In genomic region chr2:38748857-38749804, GRCh38 we compare ENCODE assay signal across 9 cellular contexts. TPM values are rescaled to one million over a fixed set of nuclear protein-coding genes. Genes with fewer than 3 reads are reported as not detected.
DNase-seq lines count a peak whose midpoint lies in the region; ATAC-seq and TF ChIP-seq lines count a peak whose summit lies in the region.
"Had no signal": no experiment of that assay in that cellular context is flagged by ENCODE, and none has a peak within 500 bp of the region (broad histone marks: within the 10 kb centered on the region; RNA-seq: fewer than 3 reads in every experiment).

No MANE protein-coding gene starts in this region.

- 45 to 55% methylated on average over 27 of the region's 27 CpGs for WGBS in testis, 2 donors

- intact Hi-C loops in testis (cut with DNase I; ENCODE audit: low total_unique reads), result no loop called here

- peaks cover 6% of the 10 kb centered on the region for H3K4me1 ChIP-seq in iPS-20b (ENCODE audit: insufficient read depth, low read length)
- H3K4me1 ChIP-seq in testis, result peaks cover 28% of the 10 kb centered on the region

- H3K27me3 Mint-ChIP-seq in activated CD8-positive, alpha-beta memory T cell treated with anti-CD3 and anti-CD28 coated beads, Interleukin-2, amount 10 ng/mL, durations not matched to agents 7 days and 5 days, result peaks cover 3% of the 10 kb centered on the region
- H3K27me3 Mint-ChIP-seq in activated CD8-positive, alpha-beta T cell treated with anti-CD3 and anti-CD28 coated beads, Interleukin-2, amount 10 ng/mL, durations not matched to agents 7 days and 5 days (ENCODE audit: low read depth), result no peaks in the 10 kb centered on the region

- no peaks in the 10 kb centered on the region for H3K9me3 ChIP-seq in iPS-20b (ENCODE audit: insufficient read depth, low read depth, low read length)
- H3K9me3 ChIP-seq in testis, result no peaks in the 10 kb centered on the region

- peak; percentile 52 for DNase-seq in activated CD8-positive, alpha-beta memory T cell treated with anti-CD3 and anti-CD28 coated beads, Interleukin-2, amount 10 ng/mL, durations not matched to agents 7 days and 5 days
- no peak for DNase-seq in activated CD8-positive, alpha-beta memory T cell treated with anti-CD3 and anti-CD28 coated beads for 24 hours
- no peak for DNase-seq in activated CD8-positive, alpha-beta T cell treated with anti-CD3 and anti-CD28 coated beads, Interleukin-2, amount 10 ng/mL, durations not matched to agents 7 days and 5 days
- DNase-seq in testis (no peak), NCI-H2171 treated with DMSO at 0.1 percent for 48 hours (lab: John Stamatoyannopoulos, UW) (no peak), amniotic stem cell (lab: John Stamatoyannopoulos, UW) (no peak)
- DNase-seq in stimulated activated CD4-positive, alpha-beta T cell treated with anti-CD3 and anti-CD28 coated beads, Interleukin-4, amount 100 ng/mL, for 1 hour, result no peak
- DNase-seq: NCI-H2029 treated with DMSO at 0.1 percent for 48 hours had no signal

- H3K27me3 ChIP-seq in iPS-20b (ENCODE audit: insufficient read depth, low read length) (no peaks in the 10 kb centered on the region), testis (no peaks in the 10 kb centered on the region)

- peaks cover 65% of the 10 kb centered on the region for H3K36me3 ChIP-seq in iPS-20b (ENCODE audit: insufficient read depth, low read depth, low read length)
- H3K36me3 ChIP-seq in testis (ENCODE audit: low read depth, missing control alignments), result no peaks in the 10 kb centered on the region

- no peak for ATAC-seq in activated CD8-positive, alpha-beta memory T cell treated with anti-CD3 and anti-CD28 coated beads, Interleukin-2, amount 10 ng/mL, durations not matched to agents 7 days and 5 days
- no peak for ATAC-seq in activated CD8-positive, alpha-beta T cell treated with anti-CD3 and anti-CD28 coated beads, Interleukin-2, amount 10 ng/mL, durations not matched to agents 7 days and 5 days

- peaks cover 68% of the 10 kb centered on the region for H3K36me3 Mint-ChIP-seq in activated CD8-positive, alpha-beta memory T cell treated with anti-CD3 and anti-CD28 coated beads, Interleukin-2, amount 10 ng/mL, durations not matched to agents 7 days and 5 days
- H3K36me3 Mint-ChIP-seq in activated CD8-positive, alpha-beta T cell treated with anti-CD3 and anti-CD28 coated beads, Interleukin-2, amount 10 ng/mL, durations not matched to agents 7 days and 5 days (ENCODE audit: low read depth), result peaks cover 66% of the 10 kb centered on the region

- no peak for TF ChIP-seq CTCF in testis (IDR thresholded peaks at IDR 0.05)

- CTCF ChIA-PET in activated CD8-positive, alpha-beta memory T cell treated with anti-CD3 and anti-CD28 coated beads, Interleukin-2, amount 10 ng/mL, durations not matched to agents 7 days and 5 days (lab: Charles Lee), result interaction anchor here (1.6 to 4.4 kb wide), 3 partner anchors 11 to 167 kb away, joined by 4 to 28 read pairs (median 5); partner anchors contain the start of gene HNRNPLL
- CTCF ChIA-PET in activated CD8-positive, alpha-beta T cell treated with anti-CD3 and anti-CD28 coated beads, Interleukin-2, amount 10 ng/mL, durations not matched to agents 7 days and 5 days (lab: Charles Lee), result interaction anchor here (0.6 to 1.2 kb wide), 4 partner anchors 9 to 480 kb away, joined by 3 read pairs; no protein-coding TSS in a partner anchor

- no peak for TF ChIP-seq POLR2A in testis (IDR thresholded peaks at IDR 0.05)

- peak overlapping the region; percentile 99 for H3K9ac ChIP-seq in iPS-20b (ENCODE audit: low read depth, low read length)

- peak overlapping the region; percentile 100 for H3K27ac Mint-ChIP-seq in activated CD8-positive, alpha-beta memory T cell treated with anti-CD3 and anti-CD28 coated beads, Interleukin-2, amount 10 ng/mL, durations not matched to agents 7 days and 5 days
- peak overlapping the region; percentile 98 for H3K27ac Mint-ChIP-seq in activated CD8-positive, alpha-beta T cell treated with anti-CD3 and anti-CD28 coated beads, Interleukin-2, amount 10 ng/mL, durations not matched to agents 7 days and 5 days

- H3K4me3 Mint-ChIP-seq in activated CD8-positive, alpha-beta memory T cell treated with anti-CD3 and anti-CD28 coated beads, Interleukin-2, amount 10 ng/mL, durations not matched to agents 7 days and 5 days, result peak overlapping the region; percentile 94
- peak overlapping the region; percentile 93 for H3K4me3 Mint-ChIP-seq in activated CD8-positive, alpha-beta T cell treated with anti-CD3 and anti-CD28 coated beads, Interleukin-2, amount 10 ng/mL, durations not matched to agents 7 days and 5 days

- H3K27ac ChIP-seq in iPS-20b (ENCODE audit: low read length), result no peak overlapping the region
- peak overlapping the region in 1 of 2 donors; percentile 9 for H3K27ac ChIP-seq in testis

- POLR2A ChIA-PET in activated CD8-positive, alpha-beta T cell treated with anti-CD3 and anti-CD28 coated beads, Interleukin-2, amount 10 ng/mL, durations not matched to agents 7 days and 5 days (lab: Charles Lee), result interaction anchor here (1.3 to 6.4 kb wide), 5 partner anchors 11 to 192 kb away, joined by 3 to 85 read pairs (median 35); partner anchors contain the start of genes GALM and HNRNPLL

- H3K4me1 Mint-ChIP-seq in activated CD8-positive, alpha-beta memory T cell treated with anti-CD3 and anti-CD28 coated beads, Interleukin-2, amount 10 ng/mL, durations not matched to agents 7 days and 5 days, result peaks cover 65% of the 10 kb centered on the region
- peaks cover 67% of the 10 kb centered on the region for H3K4me1 Mint-ChIP-seq in activated CD8-positive, alpha-beta T cell treated with anti-CD3 and anti-CD28 coated beads, Interleukin-2, amount 10 ng/mL, durations not matched to agents 7 days and 5 days (ENCODE audit: low read depth)

- H3K4me3 ChIP-seq in iPS-20b (ENCODE audit: low read length), result peak overlapping the region; percentile 92
- H3K4me3 ChIP-seq in testis, result peak overlapping the region; percentile 86 to 88

- no peaks in the 10 kb centered on the region for H3K9me3 Mint-ChIP-seq in activated CD8-positive, alpha-beta memory T cell treated with anti-CD3 and anti-CD28 coated beads, Interleukin-2, amount 10 ng/mL, durations not matched to agents 7 days and 5 days (ENCODE audit: low read depth)
- no peaks in the 10 kb centered on the region for H3K9me3 Mint-ChIP-seq in activated CD8-positive, alpha-beta T cell treated with anti-CD3 and anti-CD28 coated beads, Interleukin-2, amount 10 ng/mL, durations not matched to agents 7 days and 5 days (ENCODE audit: insufficient read depth)

RNA-seq across cellular contexts. Expression of gene SRSF7, which starts 2.0 kb away (rescaled TPM):
- total RNA-seq in activated CD8-positive, alpha-beta memory T cell treated with anti-CD3 and anti-CD28 coated beads, Interleukin-2, amount 10 ng/mL, durations not matched to agents 7 days and 5 days, result 100 to 1,000 TPM; 362 to 378 TPM
- 100 to 1,000 TPM; 348 to 356 TPM for total RNA-seq in activated CD8-positive, alpha-beta T cell treated with anti-CD3 and anti-CD28 coated beads, Interleukin-2, amount 10 ng/mL, durations not matched to agents 7 days and 5 days
- total RNA-seq in testis, result 100 to 1,000 TPM; 104 to 114 TPM
- polyA plus RNA-seq in testis (ENCODE audit: insufficient read depth, low read depth, low replicate concordance), result 169 TPM

RNA-seq across cellular contexts. Expression of gene GEMIN6, which starts 28.9 kb away (rescaled TPM):
- total RNA-seq in activated CD8-positive, alpha-beta memory T cell treated with anti-CD3 and anti-CD28 coated beads, Interleukin-2, amount 10 ng/mL, durations not matched to agents 7 days and 5 days, result 10 to 100 TPM; 17.8 to 30.8 TPM
- 10 to 100 TPM; 20.6 to 21.0 TPM for total RNA-seq in activated CD8-positive, alpha-beta T cell treated with anti-CD3 and anti-CD28 coated beads, Interleukin-2, amount 10 ng/mL, durations not matched to agents 7 days and 5 days
- 10 to 100 TPM; 11.6 to 16.4 TPM for total RNA-seq in testis
- polyA plus RNA-seq in testis (ENCODE audit: insufficient read depth, low read depth, low replicate concordance), result 43.0 TPM
